ENCODE assay signal across 20 cellular contexts in genomic region chr17:78530675-78531074, GRCh38. TPM values are rescaled to one million over a fixed set of nuclear protein-coding genes. Genes with fewer than 3 reads are reported as not detected.
DNase-seq lines count a peak whose midpoint lies in the region; ATAC-seq, FAIRE-seq and TF ChIP-seq lines count a peak whose summit lies in the region.
"Had no signal": no experiment of that assay in that cellular context is flagged by ENCODE, and none has a peak within 500 bp of the region (broad histone marks: within the 10 kb centered on the region; RNA-seq: fewer than 3 reads in every experiment).

No MANE protein-coding gene starts in this region.

- TF ChIP-seq POLR2A in A549 (IDR thresholded peaks at IDR 0.05; ENCODE audit: low read length) (no peak), spleen (IDR thresholded peaks at IDR 0.05) (no peak)

- H3K4me1 ChIP-seq in A549 (peaks cover 39% of the 10 kb centered on the region), lower lobe of right lung (peaks cover 15% of the 10 kb centered on the region), spleen (peaks cover 0 to 13% (median 6%) of the 10 kb centered on the region in 6 donors), small intestine (ENCODE audit: control insufficient read depth in 2 of 2, insufficient read depth in 1 of 2, low read depth in 1 of 2, low read length in 1 of 2) (no peaks in the 10 kb centered on the region)
- H3K4me1 ChIP-seq: HAP-1 had no signal

- H3K36me3 ChIP-seq in lower lobe of right lung: no peaks in the 10 kb centered on the region
- H3K36me3 ChIP-seq in spleen: no peaks in the 10 kb centered on the region
- H3K36me3 ChIP-seq in small intestine (ENCODE audit: control insufficient read depth in 2 of 2, insufficient read depth in 2 of 2, low read length in 2 of 2): no peaks in the 10 kb centered on the region
- H3K36me3 ChIP-seq: HAP-1 had no signal

- POLR2A ChIA-PET in A549 (lab: Yijun Ruan, JAX): no interaction called here

- ATAC-seq in A549: 0 out of 6 replicates have a peak, but pooled peaks of 1 of the 2 experiments have one; percentile 5
- ATAC-seq in lower lobe of right lung: no peak
- no peak for ATAC-seq in HG02840 (IDR thresholded peaks at IDR 0.05; ENCODE audit: low FRiP score, unreplicated experiment)
- ATAC-seq: GM12878 had no signal

- intact Hi-C loops in lower lobe of right lung (cut with DNase I) (no loop called here), spleen (cut with DNase I; ENCODE audit: low total_unique reads) (no loop called here)

- H3K9me3 ChIP-seq in A549 (no peaks in the 10 kb centered on the region), lower lobe of right lung (no peaks in the 10 kb centered on the region), spleen (no peaks in the 10 kb centered on the region), small intestine (ENCODE audit: control insufficient read depth, low read depth) (no peaks in the 10 kb centered on the region)
- H3K9me3 ChIP-seq: HAP-1 had no signal

- CTCF ChIA-PET in A549 (lab: Yijun Ruan, JAX): interaction anchor here (0.8 to 10.2 kb wide), 6 partner anchors 11 to 186 kb away, joined by 3 to 51 read pairs (median 3); no protein-coding TSS in a partner anchor

- no peak for FAIRE-seq in A549 (lab: Jason Lieb, UNC)
- no peak for FAIRE-seq in small intestine (lab: Jason Lieb, UNC)
- FAIRE-seq: GM12878, H54 had no signal

- H3K4me2 ChIP-seq in A549: no peak overlapping the region

- no peak for TF ChIP-seq EP300 in A549 (IDR thresholded peaks at IDR 0.05)

- no peak for DNase-seq in A549 (ENCODE audit: low read depth in 1 of 2, low spot score in 1 of 2)
- peak; percentile 30 for DNase-seq in DMS53 treated with DMSO at 0.1 percent for 48 hours (lab: John Stamatoyannopoulos, UW; ENCODE audit: unreplicated experiment)
- no peak for DNase-seq in lower lobe of right lung
- DNase-seq in spleen: peak; percentile 62
- DNase-seq in NCI-H524 treated with DMSO at 0.1 percent for 48 hours (lab: John Stamatoyannopoulos, UW): no peak
- no peak for DNase-seq in stimulated activated naive CD4-positive, alpha-beta T cell (lab: John Stamatoyannopoulos, UW)
- no peak for DNase-seq in small intestine
- DNase-seq: 8988T; C1 segment of cervical spinal cord; Calu3; CD4-positive, alpha-beta memory T cell; EL; GDM1; GOT3; HFFc6 had no signal

- H3K27me3 ChIP-seq in lower lobe of right lung (ENCODE audit: low read depth) (no peaks in the 10 kb centered on the region), spleen (replicated peaks in 1 of 7) (peaks cover 0 to 10% (median 0%) of the 10 kb centered on the region in 7 donors), small intestine (ENCODE audit: control insufficient read depth in 2 of 2, insufficient read depth in 2 of 2, low read length in 2 of 2) (no peaks in the 10 kb centered on the region)

- WGBS in A549 (ENCODE audit: missing lambda C conversion rate): 77% methylated on average over 2 of the region's 2 CpGs
- WGBS in spleen, 5 donors: 76 to 90% (median 85%) methylated on average over 2 of the region's 2 CpGs
- WGBS in small intestine, 3 donors: 61 to 75% (median 62%) methylated on average over 2 of the region's 2 CpGs

- TF ChIP-seq CTCF in A549 (IDR thresholded peaks at IDR 0.05) (no peak), lower lobe of right lung (IDR thresholded peaks at IDR 0.05) (no peak), spleen (IDR thresholded peaks at IDR 0.05 in 8 of 11, conservative IDR thresholded peaks at IDR 0.05 in 3 of 11) (no peak)

- peak overlapping the region; percentile 10 to 81; a peak in 4 of 6 replicates for H3K27ac ChIP-seq in A549
- H3K27ac ChIP-seq in lower lobe of right lung: peak overlapping the region; percentile 58
- no peak overlapping the region for H3K27ac ChIP-seq in spleen
- no peak overlapping the region for H3K27ac ChIP-seq in small intestine (ENCODE audit: low read depth in 1 of 2, low read length in 1 of 2)

- no peak for TF ChIP-seq RAD21 in A549 (conservative IDR thresholded peaks at IDR 0.05 in 1 of 2, IDR thresholded peaks at IDR 0.05 in 1 of 2)

- H3K4me3 ChIP-seq in A549 (no peak overlapping the region), lower lobe of right lung (no peak overlapping the region), spleen (no peak overlapping the region), small intestine (ENCODE audit: low read depth in 1 of 2, low read length in 2 of 2) (no peak overlapping the region)
- H3K4me3 ChIP-seq: GM12878, HAP-1 had no signal

TF ChIP-seq in A549, 52 proteins besides CTCF, POLR2A, EP300 and RAD21:
- TF ChIP-seq MAZ (IDR thresholded peaks at IDR 0.05; ENCODE audit: borderline replicate concordance, low read depth, low read length) (no peak), MYC (IDR thresholded peaks at IDR 0.05; ENCODE audit: borderline replicate concordance, low read length) (no peak), ZFP36 (IDR thresholded peaks at IDR 0.05; ENCODE audit: borderline replicate concordance, partially characterized antibody) (no peak), NFE2L2 (conservative IDR thresholded peaks at IDR 0.05; ENCODE audit: low read length) (no peak), KDM1A (IDR thresholded peaks at IDR 0.05; ENCODE audit: low read depth) (no peak), E2F6 (IDR thresholded peaks at IDR 0.05; ENCODE audit: borderline replicate concordance, low read depth) (no peak), USF2 (IDR thresholded peaks at IDR 0.05) (no peak)

RNA-seq across cellular contexts. Expression of gene DNAH17, which starts 46.5 kb away (rescaled TPM):
- polyA plus RNA-seq in A549 (2011; rRNA removed) (0.21 and 0.46 TPM in 2 replicates), A549 (2017; fragmentation: RNase III; extraction: RNeasy Plus Mini Kit Qiagen cat#74134 plus additional on column Dnase treatment) (0.26 to 0.49 TPM (median 0.39 TPM) in 3 replicates), spleen (under 1 TPM; 0.06 to 0.72 (median 0.32) TPM), small intestine (under 1 TPM in 1 of 3 donors, not detected in 2; 0.57 TPM)
- 0.29 and 0.46 TPM in 2 replicates for polyA plus RNA-seq in A549 (2012; cell fraction: cytosol; rRNA removed)
- polyA plus RNA-seq in A549 (2012; cell fraction: nucleus; rRNA removed): 0.95 and 1.2 TPM in 2 replicates
- 0.62 and 0.68 TPM in 2 replicates for polyA minus RNA-seq in A549 (2011; rRNA and poly(A)+ RNA removed)
- total RNA-seq in lower lobe of right lung (2.8 TPM), spleen (1 to 10 TPM in 1 of 7 donors, under 1 TPM in 5, not detected in 1; 0.29 to 1.0 (median 0.77) TPM)
- total RNA-seq: HFFc6 had no signal
- polyA plus RNA-seq: BJ had no signal

Comparison
In these comparisons a context has a peak if more than half of its experiments do, and no peak if none do; other contexts are left out.
1. DNase-seq: peak in DMS53 treated with DMSO at 0.1 percent for 48 hours (single experiment) and spleen (single experiment); none in A549 (0 of 2), lower lobe of right lung (single experiment), NCI-H524 treated with DMSO at 0.1 percent for 48 hours (single experiment), stimulated activated naive CD4-positive, alpha-beta T cell (0 of 6) and small intestine (single experiment).
2. H3K27ac ChIP-seq: peak in A549 (2 of 2) and lower lobe of right lung (single experiment); none in spleen (0 of 8) and small intestine (0 of 2).